18 cellular contexts compared by ENCODE assay signal in the genomic region with DNA sequence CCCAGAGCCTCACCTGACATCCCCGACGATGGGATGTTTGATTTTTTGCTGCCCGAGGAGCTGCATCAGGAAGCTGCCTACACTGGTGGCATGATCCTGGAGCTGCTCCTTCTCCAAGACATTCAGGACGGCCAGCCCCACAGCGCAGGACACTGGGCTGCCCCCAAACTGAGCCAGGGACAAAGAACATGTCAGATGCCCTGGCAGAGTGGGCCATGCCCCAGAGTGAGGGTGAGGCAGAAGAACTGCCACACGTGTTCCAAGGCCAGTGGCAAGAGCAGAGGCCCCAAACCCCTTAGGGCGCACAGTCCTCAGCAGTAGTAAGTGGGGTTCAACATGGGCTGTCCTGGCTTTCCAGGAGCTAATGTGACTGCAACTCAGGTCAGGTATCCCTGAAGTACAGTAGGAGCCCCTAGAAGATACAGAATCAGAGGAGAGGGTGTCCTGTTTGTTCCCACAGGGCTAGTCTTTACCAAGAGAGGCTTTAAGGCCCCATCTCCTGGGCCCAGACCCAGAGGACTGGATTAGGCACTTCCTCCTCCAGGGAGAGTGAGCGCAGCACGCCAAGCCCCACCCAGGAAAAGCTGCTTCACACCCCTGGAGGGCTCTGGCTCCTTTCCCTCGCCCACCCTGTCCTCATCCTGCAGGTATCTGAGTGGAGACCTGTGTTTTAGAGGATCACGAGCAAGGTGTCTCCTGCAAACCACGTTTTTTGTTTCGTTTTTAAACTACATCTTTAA. TPM values are rescaled to one million over a fixed set of nuclear protein-coding genes. Genes with fewer than 3 reads are reported as not detected.
A peak's percentile ranks its signal among the peaks of the same experiment; 100 is the strongest.
DNase-seq lines count a peak whose midpoint lies in the region; ATAC-seq, FAIRE-seq and TF ChIP-seq lines count a peak whose summit lies in the region.
"Had no signal": no experiment of that assay in that cellular context is flagged by ENCODE, and none has a peak within 500 bp of the region (broad histone marks: within the 10 kb centered on the region; RNA-seq: fewer than 3 reads in every experiment).

No MANE protein-coding gene starts in this region.

- POLR2A ChIA-PET in activated CD4-positive, alpha-beta memory T cell treated with anti-CD3 and anti-CD28 coated beads for 36 hours (lab: Charles Lee) = interaction anchor here (1.0 to 1.9 kb wide), 4 partner anchors 9 to 1344 kb away, joined by 3 to 10 read pairs (median 4); a partner anchor contains a TSS
- POLR2A ChIA-PET in activated CD4-positive, alpha-beta memory T cell treated with anti-CD3 and anti-CD28 coated beads, Interleukin-2, amount 10 ng/mL, durations not matched to agents 7 days and 5 days (lab: Charles Lee) = interaction anchor here (5.6 to 12.2 kb wide), 2 partner anchors 10 to 14 kb away, joined by 87 to 120 read pairs; a partner anchor contains a TSS
- POLR2A ChIA-PET in GM12878 (lab: Charles Lee) = interaction anchor here (0.5 to 3.9 kb wide), 2 partner anchors 11 to 845 kb away, joined by 3 to 13 read pairs; a partner anchor contains a TSS

- no peaks in the 10 kb centered on the region for H3K27me3 Mint-ChIP-seq in activated CD4-positive, alpha-beta memory T cell treated with anti-CD3 and anti-CD28 coated beads for 36 hours
- no peaks in the 10 kb centered on the region for H3K27me3 Mint-ChIP-seq in activated CD4-positive, alpha-beta memory T cell treated with anti-CD3 and anti-CD28 coated beads, Interleukin-2, amount 10 ng/mL, durations not matched to agents 7 days and 5 days
- H3K27me3 Mint-ChIP-seq in neural crest cell (ENCODE audit: low read depth) = peaks cover 44% of the 10 kb centered on the region

- SMC1A ChIA-PET in GM12878 (lab: Charles Lee; ENCODE audit: uncharacterized antibody, unreplicated experiment) = interaction anchor here (1.0 to 1.5 kb wide), 2 partner anchors 8 to 10 kb away, joined by 4 to 6 read pairs; no protein-coding TSS in a partner anchor

- H3K4me3 ChIP-seq in GM12878 = no peak overlapping the region
- H3K4me3 ChIP-seq: tibial nerve had no signal

- CTCF ChIA-PET in activated CD4-positive, alpha-beta memory T cell treated with anti-CD3 and anti-CD28 coated beads for 36 hours (lab: Charles Lee) = interaction anchor here (1.4 kb wide), 1 partner anchor 20 kb away, joined by 6 read pairs; no protein-coding TSS in a partner anchor
- CTCF ChIA-PET in activated CD4-positive, alpha-beta memory T cell treated with anti-CD3 and anti-CD28 coated beads, Interleukin-2, amount 10 ng/mL, durations not matched to agents 7 days and 5 days (lab: Charles Lee) = no interaction called here
- CTCF ChIA-PET in GM12878 (lab: Yijun Ruan, JAX) = interaction anchor here (1.8 kb wide), 1 partner anchor 9 kb away, joined by 12 read pairs; no protein-coding TSS in a partner anchor

- peaks cover under 1% of the 10 kb centered on the region for H3K79me2 ChIP-seq in GM12878 (ENCODE audit: control insufficient read depth, insufficient read depth, low read length)

- RAD21 ChIA-PET in GM12878 (lab: Charles Lee; ENCODE audit: unreplicated experiment) = no interaction called here

- no peak overlapping the region for H3K27ac ChIP-seq in GM12878 (ENCODE audit: control insufficient read depth, insufficient read depth)

- TF ChIP-seq RAD21 in GM12878 (IDR thresholded peaks at IDR 0.05; ENCODE audit: insufficient read depth, low read depth, low read length) = no peak

- no peak overlapping the region for H2AFZ ChIP-seq in GM12878 (ENCODE audit: control insufficient read depth, low read depth, low read length)

- H3K36me3 ChIP-seq in GM12878 (ENCODE audit: control insufficient read depth in 2 of 2, insufficient read depth in 2 of 2, low read length in 1 of 2) = peaks cover 35% of the 10 kb centered on the region in 2 experiments

- no peak for DNase-seq in activated CD4-positive, alpha-beta memory T cell treated with anti-CD3 and anti-CD28 coated beads for 36 hours
- no peak for DNase-seq in activated CD4-positive, alpha-beta memory T cell treated with anti-CD3 and anti-CD28 coated beads, Interleukin-2, amount 10 ng/mL, durations not matched to agents 7 days and 5 days
- DNase-seq in GM12878 (ENCODE audit: low read depth, low spot score) (no peak), neural crest cell (ENCODE audit: low read depth, low spot score) (no peak), Kasumi-1 (lab: John Stamatoyannopoulos, UW) (no peak)
- DNase-seq: activated CD4-positive, CD25-positive, alpha-beta regulatory T cell treated with anti-CD3 and anti-CD28 coated beads, Interleukin-2, amount 50 U/mL, for 72 hours; activated gamma-delta T cell; DMS79; head of caudate nucleus; NCI-H2081; NCI-H748 treated with DMSO at 0.1 percent for 48 hours had no signal

- no peak for TF ChIP-seq EP300 in GM12878 (IDR thresholded peaks at IDR 0.05; ENCODE audit: borderline replicate concordance in 1 of 2, control insufficient read depth in 1 of 2, low read depth in 2 of 2, low read length in 2 of 2)

- no peaks in the 10 kb centered on the region for H3K27me3 ChIP-seq in GM12878 (replicated peaks in 1 of 2; ENCODE audit: control insufficient read depth in 2 of 2, insufficient read depth in 2 of 2, low read length in 1 of 2)
- H3K27me3 ChIP-seq: tibial nerve had no signal

- no peaks in the 10 kb centered on the region; the same call in 1 of the 2 replicates for H3K4me1 ChIP-seq in GM12878 (ENCODE audit: control insufficient read depth, insufficient read depth, low read length)

- WGBS in GM12878 (ENCODE audit: insufficient coverage, insufficient replicate concordance, low lambda C conversion rate, missing lambda C conversion rate) = 66% methylated on average over 13 of the region's 13 CpGs

- intact Hi-C loops in activated CD4-positive, alpha-beta memory T cell treated with anti-CD3 and anti-CD28 coated beads for 36 hours (cut with micrococcal nuclease) = no loop called here
- intact Hi-C loops in GM12878 (cut with micrococcal nuclease; ENCODE audit: unreplicated experiment) = no loop called here

- ATAC-seq in GM12878 (peak; percentile 3; the same call in 1 of the 3 replicates), HG02870 (IDR thresholded peaks at IDR 0.05; ENCODE audit: unreplicated experiment) (no peak), HG03280 (IDR thresholded peaks at IDR 0.05; ENCODE audit: unreplicated experiment) (no peak)

- H3K4me1 Mint-ChIP-seq in activated CD4-positive, alpha-beta memory T cell treated with anti-CD3 and anti-CD28 coated beads for 36 hours (ENCODE audit: low read depth) = peaks cover 12% of the 10 kb centered on the region
- peaks cover 6% of the 10 kb centered on the region for H3K4me1 Mint-ChIP-seq in activated CD4-positive, alpha-beta memory T cell treated with anti-CD3 and anti-CD28 coated beads, Interleukin-2, amount 10 ng/mL, durations not matched to agents 7 days and 5 days
- H3K4me1 Mint-ChIP-seq in neural crest cell = peaks cover 10% of the 10 kb centered on the region

- TF ChIP-seq CTCF in GM12878 (IDR thresholded peaks at IDR 0.05 in 2 of 3, conservative IDR thresholded peaks at IDR 0.05 in 1 of 3; ENCODE audit: control insufficient read depth in 2 of 3, extremely low read depth in 1 of 3, insufficient read depth in 1 of 3, low read depth in 3 of 3, low read length in 3 of 3) (no peak), neural crest cell (conservative IDR thresholded peaks at IDR 0.05) (no peak)

- BruUV-seq in GM12878 (replicated peaks; lab: Mats Ljungman, UMichigan) = no TSS peak

- no peaks in the 10 kb centered on the region for H3K9me3 ChIP-seq in GM12878 (replicated peaks; ENCODE audit: control insufficient read depth, insufficient read depth, low read length)
- H3K9me3 ChIP-seq: tibial nerve had no signal

- TF ChIP-seq POLR2A in GM18951 (IDR thresholded peaks at IDR 0.05; ENCODE audit: extremely low read depth, insufficient read depth, insufficient read length) (peak; percentile 30), GM12878 (IDR thresholded peaks at IDR 0.05; ENCODE audit: low read depth, low read length) (peak; percentile 60)

- no peak overlapping the region for H3K4me3 Mint-ChIP-seq in activated CD4-positive, alpha-beta memory T cell treated with anti-CD3 and anti-CD28 coated beads for 36 hours
- H3K4me3 Mint-ChIP-seq in activated CD4-positive, alpha-beta memory T cell treated with anti-CD3 and anti-CD28 coated beads, Interleukin-2, amount 10 ng/mL, durations not matched to agents 7 days and 5 days = no peak overlapping the region
- H3K4me3 Mint-ChIP-seq in neural crest cell = peak overlapping the region; percentile 95

- no peak overlapping the region for H3K4me2 ChIP-seq in GM12878 (ENCODE audit: control insufficient read depth, insufficient read depth)

- FAIRE-seq in GM12878 (lab: Jason Lieb, UNC) = no peak
- FAIRE-seq: GM19239 had no signal

- no peak overlapping the region for H3K9ac ChIP-seq in GM12878 (ENCODE audit: control insufficient read depth, insufficient read depth, low read length)

- no peaks in the 10 kb centered on the region; the same call in 1 of the 2 replicates for H4K20me1 ChIP-seq in GM12878 (ENCODE audit: control insufficient read depth, insufficient read depth)

- peaks cover 46% of the 10 kb centered on the region for H3K36me3 Mint-ChIP-seq in activated CD4-positive, alpha-beta memory T cell treated with anti-CD3 and anti-CD28 coated beads for 36 hours
- peaks cover 77% of the 10 kb centered on the region for H3K36me3 Mint-ChIP-seq in activated CD4-positive, alpha-beta memory T cell treated with anti-CD3 and anti-CD28 coated beads, Interleukin-2, amount 10 ng/mL, durations not matched to agents 7 days and 5 days (ENCODE audit: low read depth)
- peaks cover 51% of the 10 kb centered on the region for H3K36me3 Mint-ChIP-seq in neural crest cell (ENCODE audit: low read depth)

- no peaks in the 10 kb centered on the region for H3K9me3 Mint-ChIP-seq in activated CD4-positive, alpha-beta memory T cell treated with anti-CD3 and anti-CD28 coated beads for 36 hours
- H3K9me3 Mint-ChIP-seq in activated CD4-positive, alpha-beta memory T cell treated with anti-CD3 and anti-CD28 coated beads, Interleukin-2, amount 10 ng/mL, durations not matched to agents 7 days and 5 days = no peaks in the 10 kb centered on the region
- H3K9me3 Mint-ChIP-seq in neural crest cell = no peaks in the 10 kb centered on the region

- peak overlapping the region; percentile 80 for H3K27ac Mint-ChIP-seq in activated CD4-positive, alpha-beta memory T cell treated with anti-CD3 and anti-CD28 coated beads for 36 hours
- no peak overlapping the region for H3K27ac Mint-ChIP-seq in activated CD4-positive, alpha-beta memory T cell treated with anti-CD3 and anti-CD28 coated beads, Interleukin-2, amount 10 ng/mL, durations not matched to agents 7 days and 5 days
- H3K27ac Mint-ChIP-seq in neural crest cell (ENCODE audit: unreplicated experiment) = no peak overlapping the region

- in situ Hi-C loops in GM18951 (cut with MboI; ENCODE audit: low sequenced_read_pairs, unreplicated experiment) (no loop called here), GM12878 (cut with MboI) (no loop called here)

RNA-seq across cellular contexts. Expression of a gene that starts 11.1 kb away (rescaled TPM):
- total RNA-seq in activated CD4-positive, alpha-beta memory T cell treated with anti-CD3 and anti-CD28 coated beads for 36 hours = 100 to 1,000 TPM; 313 to 316 TPM
- total RNA-seq in activated CD4-positive, alpha-beta memory T cell treated with anti-CD3 and anti-CD28 coated beads, Interleukin-2, amount 10 ng/mL, durations not matched to agents 7 days and 5 days = 100 to 1,000 TPM; 177 to 186 TPM
- 21.9 and 24.9 TPM in 2 replicates for total RNA-seq in GM12878 (2013; cell fraction: nucleolus; rRNA removed)
- 120 and 134 TPM in 2 replicates for total RNA-seq in GM12878 (2014; rRNA removed)
- 167 and 175 TPM in 2 replicates for total RNA-seq in GM12878 (2014; rRNA removed; fragmentation: Illumina TruSeq; extraction: Trizol)
- total RNA-seq in GM12878 (2021) = 311 and 330 TPM in 2 replicates
- polyA plus RNA-seq in GM12878 (2011; ENCODE audit: low read depth) = 118 TPM
- 193 and 198 TPM in 2 replicates for polyA plus RNA-seq in GM12878 (2011; rRNA removed)
- 148 and 169 TPM in 2 replicates for polyA plus RNA-seq in GM12878 (2011; cell fraction: cytosol; rRNA removed)
- polyA plus RNA-seq in GM12878 (2011; cell fraction: nucleus; rRNA removed) = 78.5 and 127 TPM in 2 replicates
- polyA plus RNA-seq in GM12878 (2012) = 119 and 164 TPM in 2 replicates
- 262 and 268 TPM in 2 replicates for polyA plus RNA-seq in GM12878 (2014; fragmentation: Illumina TruSeq; extraction: Trizol)
- polyA plus RNA-seq in GM12878 (2014; fragmentation: Nextera tagmentation; extraction: Ambion mirVana) = 10 to 100 TPM; 42.3 to 77.6 TPM
- polyA plus RNA-seq in GM12878 (2014; rRNA removed) = 299 and 332 TPM in 2 replicates
- polyA plus RNA-seq in GM12878 (2016; fragmentation: Nextera tagmentation; extraction: Ambion mirVana) = 100 to 1,000 TPM; 269 to 302 TPM
- 56.9 and 60.6 TPM in 2 replicates for polyA minus RNA-seq in GM12878 (2011; rRNA and poly(A)+ RNA removed)
- polyA minus RNA-seq in GM12878 (2011; cell fraction: cytosol; rRNA and poly(A)+ RNA removed) = 39.2 and 49.7 TPM in 2 replicates
- 21.6 and 37.5 TPM in 2 replicates for polyA minus RNA-seq in GM12878 (2011; cell fraction: nucleus; rRNA and poly(A)+ RNA removed)
- 464 and 466 TPM in 2 replicates for total RNA-seq in neural crest cell

RNA-seq across cellular contexts. Expression of a gene that starts 17.2 kb away (rescaled TPM):
- total RNA-seq in activated CD4-positive, alpha-beta memory T cell treated with anti-CD3 and anti-CD28 coated beads for 36 hours = 10 to 100 TPM; 49.3 to 58.0 TPM
- total RNA-seq in activated CD4-positive, alpha-beta memory T cell treated with anti-CD3 and anti-CD28 coated beads, Interleukin-2, amount 10 ng/mL, durations not matched to agents 7 days and 5 days = 100 to 1,000 TPM; 106 to 112 TPM
- total RNA-seq in GM12878 (2013; cell fraction: nucleolus; rRNA removed) = 144 and 151 TPM in 2 replicates
- total RNA-seq in GM12878 (2014; rRNA removed) (25.2 and 26.6 TPM in 2 replicates), GM12878 (2014; rRNA removed; fragmentation: Illumina TruSeq; extraction: Trizol) (23.3 and 23.5 TPM in 2 replicates), GM12878 (2021) (36.1 and 45.1 TPM in 2 replicates), neural crest cell (53.9 and 55.7 TPM in 2 replicates)
- polyA plus RNA-seq in GM12878 (2011; ENCODE audit: low read depth) = 16.0 TPM
- polyA plus RNA-seq in GM12878 (2011; rRNA removed) (39.9 and 53.9 TPM in 2 replicates), GM12878 (2014; fragmentation: Illumina TruSeq; extraction: Trizol) (17.3 and 22.9 TPM in 2 replicates), GM12878 (2014; fragmentation: Nextera tagmentation; extraction: Ambion mirVana) (1 to 10 TPM; 4.5 to 7.9 TPM), GM12878 (2014; rRNA removed) (40.6 and 42.3 TPM in 2 replicates), GM12878 (2016; fragmentation: Nextera tagmentation; extraction: Ambion mirVana) (10 to 100 TPM; 26.0 to 29.0 TPM)
- polyA plus RNA-seq in GM12878 (2011; cell fraction: cytosol; rRNA removed) = 37.9 and 49.1 TPM in 2 replicates
- polyA plus RNA-seq in GM12878 (2011; cell fraction: nucleus; rRNA removed) = 213 and 242 TPM in 2 replicates
- polyA plus RNA-seq in GM12878 (2012) = 34.1 and 38.8 TPM in 2 replicates
- polyA minus RNA-seq in GM12878 (2011; rRNA and poly(A)+ RNA removed) = 63.2 and 88.8 TPM in 2 replicates
- 9.1 and 13.4 TPM in 2 replicates for polyA minus RNA-seq in GM12878 (2011; cell fraction: cytosol; rRNA and poly(A)+ RNA removed)
- polyA minus RNA-seq in GM12878 (2011; cell fraction: nucleus; rRNA and poly(A)+ RNA removed) = 79.1 and 138 TPM in 2 replicates

RNA-seq across cellular contexts. Expression of a gene that starts 28.3 kb away (rescaled TPM):
- total RNA-seq in activated CD4-positive, alpha-beta memory T cell treated with anti-CD3 and anti-CD28 coated beads for 36 hours = not detected
- total RNA-seq in activated CD4-positive, alpha-beta memory T cell treated with anti-CD3 and anti-CD28 coated beads, Interleukin-2, amount 10 ng/mL, durations not matched to agents 7 days and 5 days = not detected
- not detected in 2 replicates for total RNA-seq in GM12878 (2013; cell fraction: nucleolus; rRNA removed)
- total RNA-seq in GM12878 (2014; rRNA removed) (not detected in 2 replicates), GM12878 (2014; rRNA removed; fragmentation: Illumina TruSeq; extraction: Trizol) (not detected in 2 replicates), GM12878 (2021) (not detected in 2 replicates), neural crest cell (not detected in 2 replicates)
- not detected for polyA plus RNA-seq in GM12878 (2011; ENCODE audit: low read depth)
- polyA plus RNA-seq in GM12878 (2011; rRNA removed) (0.04 TPM in 1 of 2 replicates, not detected in the other), GM12878 (2014; fragmentation: Illumina TruSeq; extraction: Trizol) (not detected in 2 replicates), GM12878 (2014; fragmentation: Nextera tagmentation; extraction: Ambion mirVana) (not detected), GM12878 (2014; rRNA removed) (not detected in 2 replicates), GM12878 (2016; fragmentation: Nextera tagmentation; extraction: Ambion mirVana) (under 1 TPM in 1 of 2 experiments, not detected in 1; 0.07 TPM)
- not detected in 2 replicates for polyA plus RNA-seq in GM12878 (2011; cell fraction: cytosol; rRNA removed)
- not detected in 2 replicates for polyA plus RNA-seq in GM12878 (2011; cell fraction: nucleus; rRNA removed)
- not detected in 2 replicates for polyA plus RNA-seq in GM12878 (2012)
- not detected in 2 replicates for polyA minus RNA-seq in GM12878 (2011; rRNA and poly(A)+ RNA removed)
- polyA minus RNA-seq in GM12878 (2011; cell fraction: cytosol; rRNA and poly(A)+ RNA removed) = not detected in 2 replicates
- not detected in 2 replicates for polyA minus RNA-seq in GM12878 (2011; cell fraction: nucleus; rRNA and poly(A)+ RNA removed)
- total RNA-seq: epithelial cell of proximal tubule, LHCN-M2, tibial nerve had no signal
